ENCODE assay signal across 8 cellular contexts in the genomic region with DNA sequence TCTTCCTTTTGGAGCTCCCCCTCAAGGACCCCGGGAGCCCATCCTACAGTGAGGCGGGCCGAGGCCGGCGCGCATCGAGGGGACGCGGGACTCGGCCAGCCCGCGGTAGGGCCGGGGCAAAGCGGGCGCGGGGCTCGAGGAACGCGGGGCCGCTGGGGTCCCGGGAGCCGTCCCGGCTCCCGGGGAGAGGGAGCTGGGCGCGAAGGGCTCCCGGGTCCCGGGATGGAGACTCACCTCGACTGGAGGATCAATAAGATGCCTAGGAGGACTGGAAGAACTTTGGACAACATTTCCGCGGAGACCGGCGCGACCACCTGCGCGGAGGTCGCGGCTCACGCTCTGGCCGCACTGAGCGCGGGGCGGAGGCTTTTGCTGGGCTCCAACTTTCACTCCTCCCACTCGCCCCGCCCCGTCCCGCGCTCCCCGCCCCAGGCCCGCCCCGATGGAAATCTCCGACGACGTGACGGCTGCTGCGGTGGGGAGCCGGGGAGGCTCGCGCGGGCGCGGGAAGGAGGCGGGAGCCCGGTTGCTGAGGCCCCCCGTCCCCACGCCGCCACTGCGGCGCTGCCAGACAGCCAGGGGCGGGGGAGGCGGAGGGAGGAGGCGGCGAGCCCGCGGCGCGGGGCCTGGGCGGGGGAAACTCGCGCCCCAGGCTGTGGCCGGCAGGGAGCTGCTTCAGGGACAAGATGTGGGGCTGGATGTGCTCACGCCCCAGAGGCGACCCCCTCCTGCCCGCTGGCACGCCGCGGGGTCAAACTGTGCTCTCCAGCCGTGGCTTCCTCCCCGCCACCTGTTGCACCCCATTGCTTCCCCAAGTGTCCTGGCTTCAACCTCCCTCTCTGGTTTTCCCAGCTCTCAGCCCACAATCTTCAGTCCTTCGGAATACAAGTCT. TPM values are rescaled to one million over a fixed set of nuclear protein-coding genes. Genes with fewer than 3 reads are reported as not detected.
DNase-seq lines count a peak whose midpoint lies in the region; ATAC-seq, FAIRE-seq and TF ChIP-seq lines count a peak whose summit lies in the region.

TSS of gene GABRE (minus strand) at position 341 of the 892 bp plus-strand sequence. CDS start at position 290, 51 bp downstream.

- H3K27me3 ChIP-seq in K562 (ENCODE audit: control insufficient read depth in 2 of 2, insufficient read depth in 2 of 2, low read length in 2 of 2) (no peaks in the 10 kb centered on the region), stomach smooth muscle (ENCODE audit: control insufficient read depth in 1 of 2, insufficient read depth in 2 of 2, low read length in 2 of 2) (peaks cover 0 to 2% of the 10 kb centered on the region in 2 donors)
- no peaks in the 10 kb centered on the region for H3K27me3 ChIP-seq in CD8-positive, alpha-beta T cell (ENCODE audit: insufficient read depth, low read length)

- H3K27ac ChIP-seq in K562 (ENCODE audit: extremely low read depth, low read depth, low read length) (peak within 1 kb of the TSS; percentile 83), stomach smooth muscle (ENCODE audit: low read length) (peak within 1 kb of the TSS; percentile 37)
- H3K27ac ChIP-seq in CD8-positive, alpha-beta T cell (ENCODE audit: low read depth, low read length): no peak within 1 kb of the TSS

- H3K4me3 Mint-ChIP-seq in CD8-positive, alpha-beta T cell: no peak within 1 kb of the TSS

- peak within 1 kb of the TSS; percentile 78 for H2AFZ ChIP-seq in K562 (ENCODE audit: low read depth, low read length)

- intact Hi-C loops in K562 (cut with micrococcal nuclease): loop anchor here (5.0 to 10.0 kb wide), 5 partner anchors 63 to 368 kb away; no protein-coding TSS in a partner anchor
- intact Hi-C loops in CD8-positive, alpha-beta T cell (cut with DNase I, micrococcal nuclease): no loop called here

- POLR2A ChIA-PET in K562 (lab: Yijun Ruan, JAX): interaction anchor here (0.5 to 4.4 kb wide), 20 partner anchors 10 to 850 kb away, joined by 3 to 45 read pairs (median 4); no protein-coding TSS in a partner anchor
- POLR2A ChIA-PET in CD8-positive, alpha-beta T cell (lab: Charles Lee): no interaction called here

- TF ChIP-seq EP300 in K562 (IDR thresholded peaks at IDR 0.05; ENCODE audit: low read length): no peak

- no peak within 1 kb of the TSS for H3K27ac Mint-ChIP-seq in CD8-positive, alpha-beta T cell

- H3K27me3 Mint-ChIP-seq in CD8-positive, alpha-beta T cell (ENCODE audit: low read depth): peaks cover 9% of the 10 kb centered on the region

- peak within 1 kb of the TSS; percentile 98 for H3K4me2 ChIP-seq in K562 (ENCODE audit: insufficient read depth, low read length)

- no peak for TF ChIP-seq CTCF in K562 (IDR thresholded peaks at IDR 0.05 in 2 of 3, conservative IDR thresholded peaks at IDR 0.05 in 1 of 3; ENCODE audit: insufficient read depth in 2 of 3, low read depth in 1 of 3, low read length in 3 of 3)
- TF ChIP-seq CTCF in CD8-positive, alpha-beta T cell (IDR thresholded peaks at IDR 0.05): no peak

- CTCF ChIA-PET in K562 (lab: Yijun Ruan, JAX; ENCODE audit: low intra/inter-chr PET ratio): interaction anchor here (0.7 to 0.9 kb wide), 2 partner anchors 155 to 190 kb away, joined by 3 read pairs; no protein-coding TSS in a partner anchor
- CTCF ChIA-PET in CD8-positive, alpha-beta T cell (lab: Charles Lee): no interaction called here

- no peaks in the 10 kb centered on the region for H3K4me1 Mint-ChIP-seq in CD8-positive, alpha-beta T cell (ENCODE audit: low read depth)

- TF ChIP-seq POLR2A in K562 (conservative IDR thresholded peaks at IDR 0.05): peak; percentile 90

- FAIRE-seq in K562 (lab: Jason Lieb, UNC): no peak

- peaks cover 20 to 26% of the 10 kb centered on the region in 2 experiments; a peak in 4 of 5 replicates for H3K4me1 ChIP-seq in K562 (replicated peaks in 1 of 2; ENCODE audit: control insufficient read depth in 2 of 2, insufficient read depth in 2 of 2, low read length in 2 of 2)
- peaks cover 13% of the 10 kb centered on the region for H3K4me1 ChIP-seq in stomach smooth muscle (ENCODE audit: control insufficient read depth, insufficient read depth, low read length)
- no peaks in the 10 kb centered on the region for H3K4me1 ChIP-seq in CD8-positive, alpha-beta T cell (ENCODE audit: insufficient read depth, low read length)

- peaks cover 17% of the 10 kb centered on the region for H4K20me1 ChIP-seq in K562 (replicated peaks; ENCODE audit: control insufficient read depth, insufficient read depth, low read length)

- no peaks in the 10 kb centered on the region for H3K9me3 Mint-ChIP-seq in CD8-positive, alpha-beta T cell

- DNase-seq in activated CD8-positive, alpha-beta memory T cell treated with anti-CD3 and anti-CD28 coated beads, Interleukin-2, amount 50 U/mL, for 48 hours: peak; percentile 43
- DNase-seq in activated CD8-positive, alpha-beta memory T cell treated with anti-CD3 and anti-CD28 coated beads for 24 hours: no peak
- DNase-seq in K562 (ENCODE audit: extremely low read depth in 1 of 4, low spot score in 3 of 4): peak; percentile 85 to 87 (median 86)
- DNase-seq in iPS-NIHi11 (ENCODE audit: low spot score): peak; percentile 69
- no peak for DNase-seq in occipital lobe (lab: John Stamatoyannopoulos, UW)
- no peak for DNase-seq in CD8-positive, alpha-beta T cell
- DNase-seq in midbrain (lab: John Stamatoyannopoulos, UW): no peak

- peaks cover 79% of the 10 kb centered on the region for H3K79me2 ChIP-seq in K562 (ENCODE audit: control insufficient read depth, insufficient read depth, low read length)

- H3K36me3 Mint-ChIP-seq in CD8-positive, alpha-beta T cell: no peaks in the 10 kb centered on the region

- H3K36me3 ChIP-seq in K562 (ENCODE audit: control insufficient read depth, insufficient read depth, low read length) (peaks cover 28% of the 10 kb centered on the region), stomach smooth muscle (ENCODE audit: control insufficient read depth in 2 of 2, insufficient read depth in 2 of 2, low read length in 2 of 2) (no peaks in the 10 kb centered on the region)
- no peaks in the 10 kb centered on the region for H3K36me3 ChIP-seq in CD8-positive, alpha-beta T cell (ENCODE audit: insufficient read depth, low read length)

- peaks cover 2% of the 10 kb centered on the region for H3K9me1 ChIP-seq in K562 (ENCODE audit: control insufficient read depth, insufficient read depth, low read length)

- H3K9me3 ChIP-seq in K562 (replicated peaks; ENCODE audit: control insufficient read depth, insufficient read depth, low read depth, low read length): no peaks in the 10 kb centered on the region
- H3K9me3 ChIP-seq in stomach smooth muscle (ENCODE audit: control insufficient read depth in 2 of 2, low read length in 2 of 2): peaks cover 0 to 2% of the 10 kb centered on the region in 2 donors
- no peaks in the 10 kb centered on the region for H3K9me3 ChIP-seq in CD8-positive, alpha-beta T cell (ENCODE audit: low read length)

- ATAC-seq in K562: peak; percentile 88
- no peak for ATAC-seq in CD8-positive, alpha-beta T cell

- TF ChIP-seq RAD21 in K562 (CRISPR knock-in tag; conservative IDR thresholded peaks at IDR 0.05 in 1 of 2, IDR thresholded peaks at IDR 0.05 in 1 of 2): no peak

- TSS peak; percentile 83 for BruUV-seq in K562 (replicated peaks; lab: Mats Ljungman, UMichigan)

- WGBS in K562 (ENCODE audit: insufficient coverage, low coverage, missing lambda C conversion rate): 0% methylated on average over 13 of the region's 90 CpGs

- in situ Hi-C loops in K562 (cut with MboI): no loop called here

- peak within 1 kb of the TSS; percentile 83 to 92 for H3K9ac ChIP-seq in K562 (ENCODE audit: insufficient read depth in 1 of 2, low read depth in 2 of 2, low read length in 2 of 2)
- H3K9ac ChIP-seq in stomach smooth muscle (ENCODE audit: low read length in 2 of 2): no peak within 1 kb of the TSS

- H3K4me3 ChIP-seq in K562 (peak within 1 kb of the TSS; percentile 93), stomach smooth muscle (ENCODE audit: low read length in 2 of 2) (peak within 1 kb of the TSS; percentile 35 to 68)
- H3K4me3 ChIP-seq in CD8-positive, alpha-beta T cell (ENCODE audit: low read depth, low read length): no peak within 1 kb of the TSS

TF ChIP-seq in K562, 482 proteins besides CTCF, POLR2A, EP300 and RAD21 (continues in another document):
- TF ChIP-seq, protein P1, sequence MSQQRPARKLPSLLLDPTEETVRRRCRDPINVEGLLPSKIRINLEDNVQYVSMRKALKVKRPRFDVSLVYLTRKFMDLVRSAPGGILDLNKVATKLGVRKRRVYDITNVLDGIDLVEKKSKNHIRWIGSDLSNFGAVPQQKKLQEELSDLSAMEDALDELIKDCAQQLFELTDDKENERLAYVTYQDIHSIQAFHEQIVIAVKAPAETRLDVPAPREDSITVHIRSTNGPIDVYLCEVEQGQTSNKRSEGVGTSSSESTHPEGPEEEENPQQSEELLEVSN (IDR thresholded peaks at IDR 0.05; ENCODE audit: borderline replicate concordance in 1 of 2, extremely low read depth in 1 of 2, insufficient read depth in 1 of 2, insufficient read length in 1 of 2, low read depth in 1 of 2, low read length in 1 of 2, poor library complexity in 1 of 2, severe bottlenecking in 1 of 2): peak; percentile 48 to 85
- no peak for TF ChIP-seq PHB2 (IDR thresholded peaks at IDR 0.05; ENCODE audit: low read depth)
- TF ChIP-seq ZNF766 (CRISPR knock-in tag; conservative IDR thresholded peaks at IDR 0.05): peak; percentile 65; the same call in 1 of the 2 replicates
- TF ChIP-seq POU5F1 (IDR thresholded peaks at IDR 0.05; ENCODE audit: borderline replicate concordance, low read depth, low read length, partially characterized antibody): no peak
- TF ChIP-seq POLR2H (tag; IDR thresholded peaks at IDR 0.05; ENCODE audit: low read depth): peak; percentile 89
- peak; percentile 99 for TF ChIP-seq KDM5B (IDR thresholded peaks at IDR 0.05; ENCODE audit: insufficient replicate concordance, low read depth, low read length)

RNA-seq across cellular contexts. Expression of gene GABRE, which starts in this region (rescaled TPM):
- 1,979 and 3,193 TPM in 2 replicates for total RNA-seq in K562 (2011; cell fraction: chromatin; rRNA removed; ENCODE audit: low replicate concordance)
- total RNA-seq in K562 (2011; cell fraction: nucleolus; rRNA removed): 1,194 and 1,370 TPM in 2 replicates
- 1,271 and 1,721 TPM in 2 replicates for total RNA-seq in K562 (2011; cell fraction: nucleoplasm; rRNA removed)
- total RNA-seq in K562 (2014; rRNA removed) (134 and 135 TPM in 2 replicates), K562 (2014; rRNA removed; fragmentation: Illumina TruSeq; extraction: Trizol) (134 and 136 TPM in 2 replicates), K562 (2015; rRNA removed; fragmentation: Illumina TruSeq; extraction: Trizol) (157 and 159 TPM in 2 replicates), K562 (2021) (145 and 184 TPM in 2 replicates), occipital lobe (0.94 TPM)
- polyA plus RNA-seq in K562 (2011; rRNA removed) (456 and 488 TPM in 2 replicates), K562 (2014; fragmentation: Illumina TruSeq; extraction: Trizol) (118 and 148 TPM in 2 replicates), K562 (2014; fragmentation: Nextera tagmentation; extraction: Ambion mirVana) (10 to 100 TPM; 23.1 to 40.7 TPM), K562 (2014; rRNA removed) (189 and 192 TPM in 2 replicates)
- 146 and 238 TPM in 2 replicates for polyA plus RNA-seq in K562 (2011; cell fraction: cytosol; rRNA removed)
- 6,895 and 10,688 TPM in 2 replicates for polyA plus RNA-seq in K562 (2011; cell fraction: nucleus; rRNA removed)
- 190 and 224 TPM in 2 replicates for polyA plus RNA-seq in K562 (2012)
- 995 and 1,048 TPM in 2 replicates for polyA minus RNA-seq in K562 (2011; rRNA and poly(A)+ RNA removed)
- 133 and 155 TPM in 2 replicates for polyA minus RNA-seq in K562 (2011; cell fraction: cytosol; rRNA and poly(A)+ RNA removed)
- 2,871 and 2,924 TPM in 2 replicates for polyA minus RNA-seq in K562 (2011; cell fraction: nucleus; rRNA and poly(A)+ RNA removed)
- not detected for total RNA-seq in CD8-positive, alpha-beta T cell

Comparison
In these comparisons a context has a peak if more than half of its experiments do, and no peak if none do; other contexts are left out.
1. RNA of gene GABRE (total RNA-seq): 134 to 3,193 TPM in K562; 0.94 TPM in occipital lobe (single experiment) and not detected in CD8-positive, alpha-beta T cell; every median in the first group is over 10 times any median in the second.
2. DNase-seq: peak in activated CD8-positive, alpha-beta memory T cell treated with anti-CD3 and anti-CD28 coated beads, Interleukin-2, amount 50 U/mL, for 48 hours (single experiment), K562 (4 of 4) and iPS-NIHi11 (single experiment); none in activated CD8-positive, alpha-beta memory T cell treated with anti-CD3 and anti-CD28 coated beads for 24 hours (single experiment), occipital lobe (single experiment), CD8-positive, alpha-beta T cell (0 of 7) and midbrain (single experiment).
3. H3K9ac ChIP-seq: peak in K562 (2 of 2); none in stomach smooth muscle (0 of 2).